ENCODE assay signal across 19 cellular contexts in genomic region chr11:111909378-111909777, GRCh38. TPM values are rescaled to one million over a fixed set of nuclear protein-coding genes. Genes with fewer than 3 reads are reported as not detected.
DNase-seq lines count a peak whose midpoint lies in the region; ATAC-seq and TF ChIP-seq lines count a peak whose summit lies in the region.
"Had no signal": no experiment of that assay in that cellular context is flagged by ENCODE, and none has a peak within 500 bp of the region (broad histone marks: within the 10 kb centered on the region; RNA-seq: fewer than 3 reads in every experiment).

No MANE protein-coding gene starts in this region.

- H3K9me3 ChIP-seq in breast epithelium (no peaks in the 10 kb centered on the region), prostate gland (no peaks in the 10 kb centered on the region), tibial nerve (no peaks in the 10 kb centered on the region)
- H3K9me3 ChIP-seq: right lobe of liver, SJSA1 had no signal

- no peaks in the 10 kb centered on the region for H3K4me1 ChIP-seq in breast epithelium
- peaks cover 14% of the 10 kb centered on the region for H3K4me1 ChIP-seq in prostate gland (replicated peaks)
- peaks cover 0 to 15% (median 3%) of the 10 kb centered on the region in 4 donors for H3K4me1 ChIP-seq in tibial nerve
- H3K4me1 ChIP-seq: right lobe of liver had no signal

- POLR2A ChIA-PET in MCF 10A (lab: Yijun Ruan, JAX), result interaction anchor here (1.3 to 3.5 kb wide), 4 partner anchors 11 to 115 kb away, joined by 3 to 18 read pairs (median 11); partner anchors contain the start of gene DLAT

- no TSS peak for BruUV-seq in MCF 10A (replicated peaks; lab: Mats Ljungman, UMichigan)

- H3K4me3 Mint-ChIP-seq in MCF 10A (ENCODE audit: unreplicated experiment) (no peak overlapping the region), natural killer cell (no peak overlapping the region)
- H3K4me3 Mint-ChIP-seq: activated CD8-positive, alpha-beta memory T cell treated with anti-CD3 and anti-CD28 coated beads, Interleukin-2, amount 10 ng/mL, durations not matched to agents 7 days and 5 days; nephron progenitor cell had no signal

- 54% methylated on average over 5 of the region's 5 CpGs for whole genome bisulfite sequencing in prostate gland
- WGBS in tibial nerve, 2 donors, result 41 to 45% methylated on average over 5 of the region's 5 CpGs

- H3K4me3 ChIP-seq in breast epithelium (peak overlapping the region; percentile 61 to 78 (median 63)), fibroblast of villous mesenchyme (ENCODE audit: low read depth, low read length) (no peak overlapping the region), prostate gland (no peak overlapping the region), tibial nerve (peak overlapping the region; percentile 44 to 65 (median 57))
- H3K4me3 ChIP-seq: right lobe of liver, SJSA1 had no signal

- H3K27me3 Mint-ChIP-seq in MCF 10A (ENCODE audit: insufficient read depth, unreplicated experiment), result no peaks in the 10 kb centered on the region
- H3K27me3 Mint-ChIP-seq in natural killer cell (ENCODE audit: low read depth in 2 of 2), result peaks cover 42 to 54% of the 10 kb centered on the region in 2 donors

- no peak for DNase-seq in breast epithelium (ENCODE audit: low spot score in 2 of 2)
- no peak for DNase-seq in MCF 10A (ENCODE audit: unreplicated experiment)
- peak; percentile 22 for DNase-seq in fibroblast of villous mesenchyme (ENCODE audit: low read depth)
- no peak for DNase-seq in prostate gland (ENCODE audit: low spot score)
- no peak for DNase-seq in tibial nerve (ENCODE audit: low spot score in 2 of 2)
- DNase-seq in activated CD8-positive, alpha-beta memory T cell treated with anti-CD3 and anti-CD28 coated beads, Interleukin-2, amount 50 U/mL, for 48 hours, result no peak
- DNase-seq in natural killer cell, result no peak
- DNase-seq: 8988T; activated CD4-positive, alpha-beta T cell treated with anti-CD3 and anti-CD28 coated beads for 1 hour; activated CD8-positive, alpha-beta memory T cell treated with anti-CD3 and anti-CD28 coated beads, Interleukin-2, amount 10 ng/mL, durations not matched to agents 7 days and 5 days; activated gamma-delta T cell treated with Interleukin-2 at 50 U/mL for 16 hours; HCEC 1CT; NCI-H146; nephron progenitor cell; right lobe of liver; stimulated activated CD4-positive, alpha-beta T cell treated with anti-CD3 and anti-CD28 coated beads, Interleukin-4, amount 100 ng/mL, for 1 hour; stimulated activated CD8-positive, alpha-beta memory T cell treated with anti-CD3 and anti-CD28 coated beads, Interleukin-4, amount 100 ng/mL, for 48 hours had no signal

- TF ChIP-seq CTCF in breast epithelium (IDR thresholded peaks at IDR 0.05) (no peak), MCF 10A (IDR thresholded peaks at IDR 0.05; ENCODE audit: unreplicated experiment) (no peak), fibroblast of villous mesenchyme (IDR thresholded peaks at IDR 0.05; ENCODE audit: insufficient read depth, low read depth, low read length) (no peak), prostate gland (IDR thresholded peaks at IDR 0.05) (no peak), tibial nerve (IDR thresholded peaks at IDR 0.05) (no peak), natural killer cell (IDR thresholded peaks at IDR 0.05) (no peak)

- ATAC-seq in HG02885 (IDR thresholded peaks at IDR 0.05; ENCODE audit: poor library complexity, unreplicated experiment) (no peak), natural killer cell (no peak)
- ATAC-seq: activated CD8-positive, alpha-beta memory T cell treated with anti-CD3 and anti-CD28 coated beads, Interleukin-2, amount 10 ng/mL, durations not matched to agents 7 days and 5 days; right lobe of liver had no signal

- H3K27ac Mint-ChIP-seq in MCF 10A (ENCODE audit: low read depth, unreplicated experiment), result no peak overlapping the region
- H3K27ac Mint-ChIP-seq in natural killer cell, result no peak overlapping the region
- H3K27ac Mint-ChIP-seq: activated CD8-positive, alpha-beta memory T cell treated with anti-CD3 and anti-CD28 coated beads, Interleukin-2, amount 10 ng/mL, durations not matched to agents 7 days and 5 days; nephron progenitor cell had no signal

- H3K4me1 Mint-ChIP-seq in MCF 10A (ENCODE audit: insufficient read depth, unreplicated experiment) (peaks cover 18% of the 10 kb centered on the region), natural killer cell (no peaks in the 10 kb centered on the region)
- H3K4me1 Mint-ChIP-seq: activated CD8-positive, alpha-beta memory T cell treated with anti-CD3 and anti-CD28 coated beads, Interleukin-2, amount 10 ng/mL, durations not matched to agents 7 days and 5 days had no signal

- intact Hi-C loops in breast epithelium (cut with DNase I; ENCODE audit: low total_unique reads), result no loop called here
- intact Hi-C loops in MCF 10A (cut with micrococcal nuclease), result no loop called here
- intact Hi-C loops in prostate gland (cut with DNase I), result no loop called here
- intact Hi-C loops in natural killer cell (cut with micrococcal nuclease), result no loop called here

- H3K27me3 ChIP-seq in breast epithelium, result no peaks in the 10 kb centered on the region
- no peaks in the 10 kb centered on the region for H3K27me3 ChIP-seq in prostate gland (replicated peaks; ENCODE audit: insufficient read depth)
- H3K27me3 ChIP-seq in tibial nerve, result no peaks in the 10 kb centered on the region
- H3K27me3 ChIP-seq: right lobe of liver, SJSA1 had no signal

- CTCF ChIA-PET in MCF 10A (lab: Yijun Ruan, JAX), result no interaction called here

- TF ChIP-seq EP300 in tibial nerve (IDR thresholded peaks at IDR 0.05), result peak in 1 of 2 donors; percentile 43

- peak overlapping the region; percentile 96 to 97 for H3K27ac ChIP-seq in breast epithelium
- peak overlapping the region; percentile 92 to 95 for H3K27ac ChIP-seq in prostate gland
- peak overlapping the region; percentile 85 to 99 (median 94) for H3K27ac ChIP-seq in tibial nerve
- H3K27ac ChIP-seq: right lobe of liver, SJSA1 had no signal

- no peaks in the 10 kb centered on the region for H3K9me3 Mint-ChIP-seq in MCF 10A (ENCODE audit: unreplicated experiment)
- no peaks in the 10 kb centered on the region for H3K9me3 Mint-ChIP-seq in natural killer cell

- TF ChIP-seq POLR2A in breast epithelium (IDR thresholded peaks at IDR 0.05), result no peak
- TF ChIP-seq POLR2A in prostate gland (IDR thresholded peaks at IDR 0.05), result no peak
- no peak for TF ChIP-seq POLR2A in tibial nerve (IDR thresholded peaks at IDR 0.05)

- H3K36me3 Mint-ChIP-seq in MCF 10A (ENCODE audit: insufficient read depth, unreplicated experiment), result no peaks in the 10 kb centered on the region
- no peaks in the 10 kb centered on the region for H3K36me3 Mint-ChIP-seq in natural killer cell
- H3K36me3 Mint-ChIP-seq: activated CD8-positive, alpha-beta memory T cell treated with anti-CD3 and anti-CD28 coated beads, Interleukin-2, amount 10 ng/mL, durations not matched to agents 7 days and 5 days had no signal

- no peaks in the 10 kb centered on the region for H3K36me3 ChIP-seq in breast epithelium
- H3K36me3 ChIP-seq in prostate gland, result no peaks in the 10 kb centered on the region
- peaks cover 0 to 34% (median 0%) of the 10 kb centered on the region in 3 donors for H3K36me3 ChIP-seq in tibial nerve
- H3K36me3 ChIP-seq: right lobe of liver, SJSA1 had no signal

RNA-seq across cellular contexts. Expression of gene CRYAB, which starts 2.2 kb away (rescaled TPM):
- 100 to 1,000 TPM; 132 to 299 (median 271) TPM for total RNA-seq in breast epithelium
- total RNA-seq in MCF 10A (2022), result 1.2 and 2.5 TPM in 2 replicates
- total RNA-seq in fibroblast of villous mesenchyme, result 11.0 and 20.7 TPM in 2 replicates
- total RNA-seq in prostate gland, result 10 to 100 TPM; 59.0 to 80.1 TPM
- total RNA-seq in tibial nerve, result 100 to 1,000 TPM; 353 to 879 (median 645) TPM
- total RNA-seq in natural killer cell, result not detected
- total RNA-seq: activated CD8-positive, alpha-beta memory T cell treated with anti-CD3 and anti-CD28 coated beads, Interleukin-2, amount 10 ng/mL, durations not matched to agents 7 days and 5 days had no signal

RNA-seq across cellular contexts. Expression of gene HSPB2, which starts 3.2 kb away (rescaled TPM):
- total RNA-seq in breast epithelium, result 1 to 10 TPM in 2 of 3 donors, under 1 TPM in 1; 0.98 to 2.1 (median 1.2) TPM
- 0.23 TPM in 1 of 2 replicates, not detected in the other for total RNA-seq in MCF 10A (2022)
- total RNA-seq in fibroblast of villous mesenchyme, result 0.43 and 0.64 TPM in 2 replicates
- under 1 TPM in 1 of 2 donors, not detected in 1; 0.85 TPM for total RNA-seq in prostate gland
- 1 to 10 TPM in 3 of 4 donors, under 1 TPM in 1; 0.21 to 5.0 (median 1.7) TPM for total RNA-seq in tibial nerve
- not detected for total RNA-seq in natural killer cell
- total RNA-seq: activated CD8-positive, alpha-beta memory T cell treated with anti-CD3 and anti-CD28 coated beads, Interleukin-2, amount 10 ng/mL, durations not matched to agents 7 days and 5 days; SJSA1 had no signal

RNA-seq across cellular contexts. Expression of gene C11orf52, which starts 9.3 kb away (rescaled TPM):
- total RNA-seq in breast epithelium (10 to 100 TPM in 2 of 3 donors, 1 to 10 TPM in 1; 7.5 to 40.5 (median 19.0) TPM), MCF 10A (2022) (1.3 and 2.0 TPM in 2 replicates), fibroblast of villous mesenchyme (0.32 and 0.86 TPM in 2 replicates), prostate gland (10 to 100 TPM; 13.2 to 31.5 TPM), tibial nerve (1 to 10 TPM in 2 of 4 donors, not detected in 2; 5.0 to 6.9 TPM), natural killer cell (not detected)
- total RNA-seq: activated CD8-positive, alpha-beta memory T cell treated with anti-CD3 and anti-CD28 coated beads, Interleukin-2, amount 10 ng/mL, durations not matched to agents 7 days and 5 days; SJSA1 had no signal

RNA-seq across cellular contexts. Expression of gene DIXDC1, which starts 27.8 kb away (rescaled TPM):
- total RNA-seq in breast epithelium (10 to 100 TPM; 38.9 to 53.9 (median 45.2) TPM), MCF 10A (2022) (21.0 and 47.3 TPM in 2 replicates), fibroblast of villous mesenchyme (27.1 and 30.2 TPM in 2 replicates), prostate gland (10 to 100 TPM; 32.9 to 35.2 TPM), tibial nerve (10 to 100 TPM; 43.8 to 69.3 (median 49.5) TPM), natural killer cell (1 to 10 TPM in 1 of 3 donors, under 1 TPM in 2; 0.26 to 1.0 (median 0.57) TPM)

RNA-seq across cellular contexts. Expression of gene CFAP68, which starts 30.0 kb away (rescaled TPM):
- total RNA-seq in breast epithelium, result 10 to 100 TPM; 29.6 to 35.1 (median 31.2) TPM
- 33.6 and 38.3 TPM in 2 replicates for total RNA-seq in MCF 10A (2022)
- total RNA-seq in fibroblast of villous mesenchyme, result 4.3 and 7.7 TPM in 2 replicates
- total RNA-seq in prostate gland, result 10 to 100 TPM; 42.2 to 46.2 TPM
- total RNA-seq in tibial nerve, result 10 to 100 TPM; 25.3 to 29.3 (median 28.1) TPM
- total RNA-seq in natural killer cell, result 1 to 10 TPM; 5.9 to 9.2 (median 7.6) TPM

Comparison
In these comparisons a context has a peak if more than half of its experiments do, and no peak if none do; other contexts are left out.
1. H3K4me3 ChIP-seq: peak in breast epithelium (3 of 3) and tibial nerve (4 of 4); none in fibroblast of villous mesenchyme (single experiment) and prostate gland (0 of 2).
2. Peak in every context shown above with its lines, with median percentiles within 50 percentile points of each other: H3K27ac ChIP-seq.